In the genomic region with DNA sequence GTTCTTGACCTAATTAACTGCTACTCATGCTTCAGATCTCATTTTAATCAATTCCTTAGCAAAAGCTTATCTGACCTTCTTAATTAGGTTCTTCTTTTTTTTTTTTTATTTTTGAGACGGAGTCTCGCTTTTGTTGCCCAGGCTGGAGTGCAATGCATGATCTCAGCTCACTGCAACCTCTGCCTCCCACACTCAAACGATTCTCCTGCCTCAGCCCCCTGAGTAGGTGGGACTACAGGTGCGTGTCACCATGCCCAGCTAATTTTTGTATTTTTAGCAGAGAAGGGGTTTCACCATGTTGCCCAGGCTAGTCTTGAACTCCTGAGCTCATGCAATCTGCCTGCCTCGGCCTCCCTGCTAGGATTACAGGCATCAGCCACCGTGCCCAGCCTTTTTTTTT, we compare ENCODE assay signal across 2 cellular contexts.
A peak's percentile ranks its signal among the peaks of the same experiment; 100 is the strongest.
TF ChIP-seq lines count a peak whose summit lies in the region.

No MANE protein-coding gene starts in this region.

TF ChIP-seq in HEK293, 187 proteins besides CTCF, POLR2A, EP300 and RAD21:
- peak; percentile 63 for TF ChIP-seq EGR2 (tag by site-specific recombination; IDR thresholded peaks at IDR 0.05; ENCODE audit: low read depth)
- peak; percentile 57 for TF ChIP-seq ZFHX2 (tag by site-specific recombination; conservative IDR thresholded peaks at IDR 0.05)

TF ChIP-seq in GM12878, 131 proteins besides CTCF, POLR2A, EP300 and RAD21:
- TF ChIP-seq CREM (IDR thresholded peaks at IDR 0.05; ENCODE audit: low read depth) (peak; percentile 12; the same call in 1 of the 2 replicates), ATF7 (IDR thresholded peaks at IDR 0.05; ENCODE audit: low read depth) (peak; percentile 53; the same call in 1 of the 2 replicates), NBN (IDR thresholded peaks at IDR 0.05) (0 out of 2 replicates have a peak, but pooled peaks have one; percentile 31), JUNB (IDR thresholded peaks at IDR 0.05) (peak; percentile 17; the same call in 1 of the 2 replicates)
- TF ChIP-seq, protein P1, sequence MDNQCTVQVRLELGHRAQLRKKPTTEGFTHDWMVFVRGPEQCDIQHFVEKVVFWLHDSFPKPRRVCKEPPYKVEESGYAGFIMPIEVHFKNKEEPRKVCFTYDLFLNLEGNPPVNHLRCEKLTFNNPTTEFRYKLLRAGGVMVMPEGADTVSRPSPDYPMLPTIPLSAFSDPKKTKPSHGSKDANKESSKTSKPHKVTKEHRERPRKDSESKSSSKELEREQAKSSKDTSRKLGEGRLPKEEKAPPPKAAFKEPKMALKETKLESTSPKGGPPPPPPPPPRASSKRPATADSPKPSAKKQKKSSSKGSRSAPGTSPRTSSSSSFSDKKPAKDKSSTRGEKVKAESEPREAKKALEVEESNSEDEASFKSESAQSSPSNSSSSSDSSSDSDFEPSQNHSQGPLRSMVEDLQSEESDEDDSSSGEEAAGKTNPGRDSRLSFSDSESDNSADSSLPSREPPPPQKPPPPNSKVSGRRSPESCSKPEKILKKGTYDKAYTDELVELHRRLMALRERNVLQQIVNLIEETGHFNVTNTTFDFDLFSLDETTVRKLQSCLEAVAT (IDR thresholded peaks at IDR 0.05), result 0 out of 2 replicates have a peak, but pooled peaks have one; percentile 45
TF ChIP-seq in GM12878: peak in this region for 5; not testable (repeated sequence) for 126.
